In the genomic region with DNA sequence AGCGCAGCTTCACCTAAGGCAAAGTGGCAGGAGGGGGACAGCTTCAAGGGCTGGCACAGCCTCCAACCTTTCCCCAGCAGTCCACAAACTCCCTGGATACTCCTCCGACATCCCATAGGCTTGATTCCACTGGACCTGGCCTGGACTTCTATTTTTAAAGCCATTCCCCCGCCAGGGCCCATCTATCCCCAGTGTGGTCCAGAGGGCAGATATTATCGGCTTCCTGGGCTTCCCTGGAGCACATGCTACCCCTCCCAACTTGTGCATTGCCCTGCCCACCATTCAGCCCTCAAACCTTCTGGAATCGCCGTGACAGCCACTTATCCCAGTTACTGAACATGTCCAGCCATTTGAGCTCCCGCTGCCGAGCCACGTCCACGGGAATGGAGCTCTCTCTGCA, we compare ENCODE assay signal across 19 cellular contexts. TPM values are rescaled to one million over a fixed set of nuclear protein-coding genes. Genes with fewer than 3 reads are reported as not detected.
DNase-seq lines count a peak whose midpoint lies in the region; ATAC-seq, FAIRE-seq and TF ChIP-seq lines count a peak whose summit lies in the region.
"Had no signal": no experiment of that assay in that cellular context is flagged by ENCODE, and none has a peak within 500 bp of the region (broad histone marks: within the 10 kb centered on the region; RNA-seq: fewer than 3 reads in every experiment).

No MANE protein-coding gene starts in this region.

- CTCF ChIA-PET in RWPE1 (lab: Yijun Ruan, JAX): interaction anchor here (0.8 kb wide), 1 partner anchor 10 kb away, joined by 3 read pairs; a partner anchor contains a TSS

- peaks cover 33% of the 10 kb centered on the region for H3K4me1 Mint-ChIP-seq in activated naive CD8-positive, alpha-beta T cell (ENCODE audit: low read depth)
- peaks cover 20% of the 10 kb centered on the region for H3K4me1 Mint-ChIP-seq in activated naive CD8-positive, alpha-beta T cell treated with anti-CD3 and anti-CD28 coated beads, Interleukin-2, amount 50 U/mL, for 24 hours
- H3K4me1 Mint-ChIP-seq in CD14-positive monocyte: peaks cover 31% of the 10 kb centered on the region

- peaks cover 24% of the 10 kb centered on the region for H4K20me1 ChIP-seq in neural cell (ENCODE audit: insufficient read depth)

- no peak overlapping the region for H3K4me2 ChIP-seq in neural cell (ENCODE audit: low read length)
- H3K4me2 ChIP-seq: A549 had no signal

- H3F3A ChIP-seq in neural cell (ENCODE audit: insufficient read depth, low read length, poor library complexity, severe bottlenecking): no peaks in the 10 kb centered on the region

- POLR2A ChIA-PET in RWPE1 (lab: Yijun Ruan, JAX; ENCODE audit: low non-redundant PET): no interaction called here

- no peak for ATAC-seq in activated naive CD8-positive, alpha-beta T cell treated with anti-CD3 and anti-CD28 coated beads, Interleukin-2, amount 50 U/mL, for 24 hours
- no peak for ATAC-seq in HG03175 (IDR thresholded peaks at IDR 0.05; ENCODE audit: unreplicated experiment)
- ATAC-seq: A549, PC-3 had no signal

- no peak overlapping the region for H3K4me3 Mint-ChIP-seq in activated naive CD8-positive, alpha-beta T cell
- H3K4me3 Mint-ChIP-seq in activated naive CD8-positive, alpha-beta T cell treated with anti-CD3 and anti-CD28 coated beads, Interleukin-2, amount 50 U/mL, for 24 hours: no peak overlapping the region
- no peak overlapping the region for H3K4me3 Mint-ChIP-seq in CD14-positive monocyte
- H3K4me3 Mint-ChIP-seq: HFFc6 had no signal

- TF ChIP-seq CTCF in CD14-positive monocyte (IDR thresholded peaks at IDR 0.05) (no peak), RWPE1 (conservative IDR thresholded peaks at IDR 0.05; ENCODE audit: low read depth) (no peak), neural cell (IDR thresholded peaks at IDR 0.05; ENCODE audit: poor library complexity, severe bottlenecking) (no peak), D721Med (IDR thresholded peaks at IDR 0.05; ENCODE audit: insufficient read depth, missing control alignments) (no peak)

- no peak for FAIRE-seq in D721Med (lab: Jason Lieb, UNC)
- FAIRE-seq: A549, GM19239, H54 had no signal

- peak overlapping the region; percentile 22 for H3K27ac ChIP-seq in RWPE1
- no peak overlapping the region for H3K27ac ChIP-seq in neural cell (ENCODE audit: low read length)
- H3K27ac ChIP-seq: A549, C4-2B had no signal

- intact Hi-C loops in CD14-positive monocyte (cut with micrococcal nuclease): no loop called here

- no peaks in the 10 kb centered on the region for H3K9me2 ChIP-seq in neural cell (ENCODE audit: insufficient read depth, low read length)

- no peak overlapping the region for H2AFZ ChIP-seq in neural cell (ENCODE audit: low read depth, low read length)

- no peaks in the 10 kb centered on the region for H3K9me3 Mint-ChIP-seq in activated naive CD8-positive, alpha-beta T cell (ENCODE audit: low read depth)
- no peaks in the 10 kb centered on the region for H3K9me3 Mint-ChIP-seq in activated naive CD8-positive, alpha-beta T cell treated with anti-CD3 and anti-CD28 coated beads, Interleukin-2, amount 50 U/mL, for 24 hours
- H3K9me3 Mint-ChIP-seq in CD14-positive monocyte: peaks cover 0 to 6% (median 0%) of the 10 kb centered on the region in 7 donors
- H3K9me3 Mint-ChIP-seq: HFFc6 had no signal

- TF ChIP-seq EP300 in neural cell (conservative IDR thresholded peaks at IDR 0.05; ENCODE audit: poor library complexity, severe bottlenecking): no peak

- H3K27ac Mint-ChIP-seq in activated naive CD8-positive, alpha-beta T cell: peak overlapping the region; percentile 10
- no peak overlapping the region for H3K27ac Mint-ChIP-seq in activated naive CD8-positive, alpha-beta T cell treated with anti-CD3 and anti-CD28 coated beads, Interleukin-2, amount 50 U/mL, for 24 hours
- peak overlapping the region in 4 of 7 donors; percentile 9 to 79 (median 64) for H3K27ac Mint-ChIP-seq in CD14-positive monocyte
- H3K27ac Mint-ChIP-seq: HFFc6 had no signal

- H3K9me3 ChIP-seq in neural cell (ENCODE audit: low read length): no peaks in the 10 kb centered on the region
- H3K9me3 ChIP-seq: A549, Caco-2, MG63 had no signal

- no peaks in the 10 kb centered on the region for H3K27me3 ChIP-seq in neural cell (ENCODE audit: insufficient read depth, low read depth, low read length)
- H3K27me3 ChIP-seq: MG63 had no signal

- no peak for DNase-seq in activated naive CD8-positive, alpha-beta T cell treated with anti-CD3 and anti-CD28 coated beads, Interleukin-2, amount 50 U/mL, for 24 hours
- DNase-seq in CD14-positive monocyte (ENCODE audit: low spot score): no peak
- no peak for DNase-seq in RWPE1 (ENCODE audit: low spot score)
- no peak for DNase-seq in iPS-NIHi7 (ENCODE audit: extremely low spot score)
- DNase-seq in D721Med (ENCODE audit: insufficient read length, low spot score): no peak
- DNase-seq: Caco-2, HFFc6, MG63, NCI-H1092, NCI-H510A treated with DMSO at 0.1 percent for 48 hours, NCI-H82, PC-3 had no signal

- peak overlapping the region; percentile 30 for H3K4me3 ChIP-seq in neural cell (ENCODE audit: low read length)
- H3K4me3 ChIP-seq: A549, MG63 had no signal

- H3K27me3 Mint-ChIP-seq in activated naive CD8-positive, alpha-beta T cell: no peaks in the 10 kb centered on the region
- no peaks in the 10 kb centered on the region for H3K27me3 Mint-ChIP-seq in activated naive CD8-positive, alpha-beta T cell treated with anti-CD3 and anti-CD28 coated beads, Interleukin-2, amount 50 U/mL, for 24 hours
- no peaks in the 10 kb centered on the region for H3K27me3 Mint-ChIP-seq in CD14-positive monocyte (ENCODE audit: low read depth in 3 of 3)

- no peaks in the 10 kb centered on the region for H3K36me3 Mint-ChIP-seq in activated naive CD8-positive, alpha-beta T cell
- peaks cover 34% of the 10 kb centered on the region for H3K36me3 Mint-ChIP-seq in activated naive CD8-positive, alpha-beta T cell treated with anti-CD3 and anti-CD28 coated beads, Interleukin-2, amount 50 U/mL, for 24 hours (ENCODE audit: low read depth)
- H3K36me3 Mint-ChIP-seq in CD14-positive monocyte: peaks cover 49 to 68% of the 10 kb centered on the region in 2 donors

- no peak for TF ChIP-seq RAD21 in neural cell (conservative IDR thresholded peaks at IDR 0.05)

- H3K36me3 ChIP-seq in neural cell (ENCODE audit: insufficient read depth, low read length): no peaks in the 10 kb centered on the region

- peaks cover 50% of the 10 kb centered on the region for H3K79me2 ChIP-seq in neural cell (replicated peaks; ENCODE audit: insufficient read depth, low read length)

- no peak overlapping the region for H3K9ac ChIP-seq in neural cell (ENCODE audit: low read length)

TF ChIP-seq in neural cell, 6 proteins besides CTCF, POLR2A, EP300 and RAD21:
- no peak for TF ChIP-seq MXI1 (conservative IDR thresholded peaks at IDR 0.05; ENCODE audit: poor library complexity, severe bottlenecking)
- TF ChIP-seq TAF1 (IDR thresholded peaks at IDR 0.05; ENCODE audit: low read depth): no peak
- TF ChIP-seq EZH2 (IDR thresholded peaks at IDR 0.05; ENCODE audit: borderline replicate concordance, insufficient read depth, low read length, poor library complexity, severe bottlenecking): no peak
- TF ChIP-seq, protein P1, sequence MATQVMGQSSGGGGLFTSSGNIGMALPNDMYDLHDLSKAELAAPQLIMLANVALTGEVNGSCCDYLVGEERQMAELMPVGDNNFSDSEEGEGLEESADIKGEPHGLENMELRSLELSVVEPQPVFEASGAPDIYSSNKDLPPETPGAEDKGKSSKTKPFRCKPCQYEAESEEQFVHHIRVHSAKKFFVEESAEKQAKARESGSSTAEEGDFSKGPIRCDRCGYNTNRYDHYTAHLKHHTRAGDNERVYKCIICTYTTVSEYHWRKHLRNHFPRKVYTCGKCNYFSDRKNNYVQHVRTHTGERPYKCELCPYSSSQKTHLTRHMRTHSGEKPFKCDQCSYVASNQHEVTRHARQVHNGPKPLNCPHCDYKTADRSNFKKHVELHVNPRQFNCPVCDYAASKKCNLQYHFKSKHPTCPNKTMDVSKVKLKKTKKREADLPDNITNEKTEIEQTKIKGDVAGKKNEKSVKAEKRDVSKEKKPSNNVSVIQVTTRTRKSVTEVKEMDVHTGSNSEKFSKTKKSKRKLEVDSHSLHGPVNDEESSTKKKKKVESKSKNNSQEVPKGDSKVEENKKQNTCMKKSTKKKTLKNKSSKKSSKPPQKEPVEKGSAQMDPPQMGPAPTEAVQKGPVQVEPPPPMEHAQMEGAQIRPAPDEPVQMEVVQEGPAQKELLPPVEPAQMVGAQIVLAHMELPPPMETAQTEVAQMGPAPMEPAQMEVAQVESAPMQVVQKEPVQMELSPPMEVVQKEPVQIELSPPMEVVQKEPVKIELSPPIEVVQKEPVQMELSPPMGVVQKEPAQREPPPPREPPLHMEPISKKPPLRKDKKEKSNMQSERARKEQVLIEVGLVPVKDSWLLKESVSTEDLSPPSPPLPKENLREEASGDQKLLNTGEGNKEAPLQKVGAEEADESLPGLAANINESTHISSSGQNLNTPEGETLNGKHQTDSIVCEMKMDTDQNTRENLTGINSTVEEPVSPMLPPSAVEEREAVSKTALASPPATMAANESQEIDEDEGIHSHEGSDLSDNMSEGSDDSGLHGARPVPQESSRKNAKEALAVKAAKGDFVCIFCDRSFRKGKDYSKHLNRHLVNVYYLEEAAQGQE (IDR thresholded peaks at IDR 0.05; ENCODE audit: borderline replicate concordance): no peak
- no peak for TF ChIP-seq SMC3 (conservative IDR thresholded peaks at IDR 0.05; ENCODE audit: poor library complexity)
- TF ChIP-seq POLR2AphosphoS5 (IDR thresholded peaks at IDR 0.05): no peak
TF ChIP-seq in neural cell: peak in this region for 0.

RNA-seq across cellular contexts. Expression of a gene that starts 5.1 kb away (rescaled TPM):
- polyA plus RNA-seq in CD14-positive monocyte: 10 to 100 TPM; 12.2 to 13.8 TPM
- 24.1 and 32.5 TPM in 2 replicates for polyA plus RNA-seq in neural cell
- 40.5 and 44.6 TPM in 2 replicates for polyA minus RNA-seq in neural cell

RNA-seq across cellular contexts. Expression of a gene that starts 9.4 kb away (rescaled TPM):
- polyA plus RNA-seq in CD14-positive monocyte (1 to 10 TPM; 1.6 to 1.9 TPM), neural cell (not detected in 2 replicates)
- polyA minus RNA-seq in neural cell: not detected in 2 replicates

RNA-seq across cellular contexts. Expression of a gene that starts 10.1 kb away (rescaled TPM):
- polyA plus RNA-seq in CD14-positive monocyte (10 to 100 TPM; 31.0 to 31.8 TPM), neural cell (76.3 and 83.3 TPM in 2 replicates)
- polyA minus RNA-seq in neural cell: 55.1 and 61.6 TPM in 2 replicates

RNA-seq across cellular contexts. Expression of a gene that starts 17.2 kb away (rescaled TPM):
- polyA plus RNA-seq in CD14-positive monocyte (under 1 TPM; 0.49 to 0.60 TPM), neural cell (0.38 TPM in 1 of 2 replicates, not detected in the other)
- polyA minus RNA-seq in neural cell: 0.81 TPM in 1 of 2 replicates, not detected in the other

RNA-seq across cellular contexts. Expression of a gene that starts 30.0 kb away (rescaled TPM):
- polyA plus RNA-seq in CD14-positive monocyte (1 to 10 TPM in 1 of 2 donors, under 1 TPM in 1; 0.67 to 1.4 TPM), neural cell (42.3 and 48.9 TPM in 2 replicates)
- polyA minus RNA-seq in neural cell: 74.0 and 82.3 TPM in 2 replicates
